Comparison of ENCODE assay signal across 18 cellular contexts in the genomic region with DNA sequence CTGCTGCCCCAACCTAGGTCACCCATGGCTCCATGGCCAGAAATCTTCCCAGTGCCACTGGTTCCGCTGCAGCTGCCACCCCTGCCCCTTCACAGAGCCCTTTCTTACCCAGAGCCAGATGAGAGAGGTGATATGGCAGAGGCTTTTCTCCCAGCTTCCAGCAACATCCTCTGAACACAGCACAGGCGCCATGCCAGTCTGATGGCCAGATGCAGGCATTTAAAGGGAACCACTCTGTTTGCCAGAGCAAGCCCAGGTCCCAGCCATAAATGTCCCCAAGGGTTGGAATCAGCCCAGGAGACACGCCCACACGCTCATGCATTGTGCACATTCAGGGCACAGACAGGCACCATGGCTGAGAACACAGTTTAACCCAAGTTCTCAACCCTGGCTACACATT.
"Had no signal": no experiment of that assay in that cellular context is flagged by ENCODE, and none has a peak within 500 bp of the region (broad histone marks: within the 10 kb centered on the region; RNA-seq: fewer than 3 reads in every experiment).

No MANE protein-coding gene starts in this region.

- ATAC-seq: right lobe of liver; stimulated activated naive B cell treated with anti-CD40 and anti-IgM and Interleukin-4, amounts not matched to agents 10 μg/mL and 1 μg/mL and 100 μg/mL, for 72 hours had no signal

- H3K4me3 ChIP-seq: ascending aorta, coronary artery, left ventricle myocardium inferior, right lobe of liver, thoracic aorta had no signal

- H3K4me1 ChIP-seq: right lobe of liver had no signal

- H3K36me3 ChIP-seq: ascending aorta, left ventricle myocardium inferior, right lobe of liver, thoracic aorta had no signal

- DNase-seq: activated CD4-positive, alpha-beta T cell treated with anti-CD3 and anti-CD28 coated beads for 1 hour; activated CD8-positive, alpha-beta memory T cell treated with anti-CD3 and anti-CD28 coated beads for 24 hours; activated CD8-positive, alpha-beta memory T cell treated with anti-CD3 and anti-CD28 coated beads, Interleukin-2, amount 50 U/mL, for 48 hours; activated effector memory CD4-positive, alpha-beta T cell treated with anti-CD3 and anti-CD28 coated beads, Interleukin-2, amount 50 U/mL, for 16 hours; activated naive CD4-positive, alpha-beta T cell treated with anti-CD3 and anti-CD28 coated beads, Interleukin-2, amount 50 U/mL, for 16 hours; activated T-cell treated with anti-CD3 and anti-CD28 coated beads, Interleukin-2, amount 50 U/mL, for 48 hours; erythroblast; foreskin melanocyte; glutamatergic neuron; left ventricle myocardium inferior; naive B cell; right lobe of liver; stimulated activated CD4-positive, alpha-beta T cell treated with anti-CD3 and anti-CD28 coated beads, Interleukin-4, amount 100 ng/mL, for 4 hours; stimulated activated naive B cell treated with anti-CD40 and anti-IgM and Interleukin-4, amounts not matched to agents 10 μg/mL and 1 μg/mL and 100 μg/mL, for 72 hours had no signal

- H3K27me3 ChIP-seq: ascending aorta, right lobe of liver had no signal

- H3K9me3 ChIP-seq: ascending aorta, left ventricle myocardium inferior, right lobe of liver, thoracic aorta had no signal

- H3K27ac ChIP-seq: ascending aorta, left ventricle myocardium inferior, right lobe of liver, thoracic aorta, VCaP had no signal
